ENCODE assay signal across 27 cellular contexts in genomic region chr17:74952431-74953128, GRCh38. TPM values are rescaled to one million over a fixed set of nuclear protein-coding genes. Genes with fewer than 3 reads are reported as not detected.
"Had no signal": no experiment of that assay in that cellular context is flagged by ENCODE, and none has a peak within 500 bp of the region (broad histone marks: within the 10 kb centered on the region; RNA-seq: fewer than 3 reads in every experiment).

No MANE protein-coding gene starts in this region.

- H3K9me3 ChIP-seq: pancreas, stomach, testis had no signal

- H3K4me1 ChIP-seq: pancreas, stomach, testis had no signal

- H3K27ac ChIP-seq: pancreas, stomach, testis had no signal

- H3K27me3 ChIP-seq: pancreas, testis had no signal

- FAIRE-seq: colon, pancreas had no signal

- ATAC-seq: activated naive CD8-positive, alpha-beta T cell treated with anti-CD3 and anti-CD28 coated beads, Interleukin-2, amount 50 U/mL, for 24 hours; activated T-cell treated with anti-CD3 and anti-CD28 coated beads, Interleukin-2, amount 50 U/mL, for 4 hours; pancreas; sciatic nerve; stimulated activated effector memory CD8-positive, alpha-beta T cell treated with anti-CD3 and anti-CD28 coated beads, Interleukin-12 subunit alpha, Interleukin-12 subunit beta, amount 100 ng/mL, for 72 hours had no signal

- H3K4me3 ChIP-seq: lung, pancreas, stomach, testis had no signal

- DNase-seq: activated CD4-positive, alpha-beta T cell treated with anti-CD3 and anti-CD28 coated beads, Interleukin-2, amount 50 U/mL, for 1 hour; activated CD4-positive, CD25-positive, alpha-beta regulatory T cell treated with anti-CD3 and anti-CD28 coated beads, Interleukin-2, amount 50 U/mL, for 72 hours; activated CD8-positive, alpha-beta memory T cell treated with anti-CD3 and anti-CD28 coated beads, Interleukin-2, amount 50 U/mL, for 4 hours; activated effector memory CD4-positive, alpha-beta T cell treated with Interleukin-2 at 50 U/mL for 16 hours; activated naive CD4-positive, alpha-beta T cell treated with anti-CD3 and anti-CD28 coated beads, Interleukin-2, amount 10 ng/mL, durations not matched to agents 7 days and 5 days; activated naive CD8-positive, alpha-beta T cell treated with anti-CD3 and anti-CD28 coated beads, Interleukin-2, amount 50 U/mL, for 24 hours; activated T-cell treated with anti-CD3 and anti-CD28 coated beads, Interleukin-2, amount 50 U/mL, for 4 hours; anterior cingulate cortex; central memory CD4-positive, alpha-beta T cell; erythroblast; foreskin melanocyte; glutamatergic neuron; hypothalamus; islet precursor cell; naive B cell; stimulated activated CD4-positive, alpha-beta T cell treated with anti-CD3 and anti-CD28 coated beads, Interleukin-4, amount 100 ng/mL, for 24 hours; stomach; T1000; testis had no signal

RNA-seq across cellular contexts. Expression of gene OTOP3, which starts 16.9 kb away (rescaled TPM):
- total RNA-seq: activated T-cell treated with anti-CD3 and anti-CD28 coated beads, Interleukin-2, amount 50 U/mL, for 4 hours; lung; neural crest cell; pulmonary artery endothelial cell; sciatic nerve; T-helper 1 cell treated with Interleukin-12 subunit alpha and Interleukin-12 subunit beta and Interleukin-4 antibody, amounts not matched to agents 30 ng/mL and 1 ng/mL, for 36 hours had no signal
- polyA plus RNA-seq: lung had no signal

RNA-seq across cellular contexts. Expression of gene OTOP2, which starts 28.5 kb away (rescaled TPM):
- total RNA-seq: activated T-cell treated with anti-CD3 and anti-CD28 coated beads, Interleukin-2, amount 50 U/mL, for 4 hours; lung; neural crest cell; pancreas; pulmonary artery endothelial cell; sciatic nerve; T-helper 1 cell treated with Interleukin-12 subunit alpha and Interleukin-12 subunit beta and Interleukin-4 antibody, amounts not matched to agents 30 ng/mL and 1 ng/mL, for 36 hours had no signal
- polyA plus RNA-seq: lung, pancreas had no signal

RNA-seq across cellular contexts. Expression of gene USH1G, which starts 29.5 kb away (rescaled TPM):
- total RNA-seq: activated T-cell treated with anti-CD3 and anti-CD28 coated beads, Interleukin-2, amount 50 U/mL, for 4 hours; lung; neural crest cell; pulmonary artery endothelial cell; sciatic nerve; T-helper 1 cell treated with Interleukin-12 subunit alpha and Interleukin-12 subunit beta and Interleukin-4 antibody, amounts not matched to agents 30 ng/mL and 1 ng/mL, for 36 hours had no signal
